15 cellular contexts compared by ENCODE assay signal in genomic region chr7:1052031-1052818, GRCh38. TPM values are rescaled to one million over a fixed set of nuclear protein-coding genes. Genes with fewer than 3 reads are reported as not detected.
DNase-seq lines count a peak whose midpoint lies in the region; ATAC-seq, FAIRE-seq and TF ChIP-seq lines count a peak whose summit lies in the region.
"Had no signal": no experiment of that assay in that cellular context is flagged by ENCODE, and none has a peak within 500 bp of the region (broad histone marks: within the 10 kb centered on the region; RNA-seq: fewer than 3 reads in every experiment).

No MANE protein-coding gene starts in this region.

- H3K27ac ChIP-seq in H1 (ENCODE audit: low read depth, low read length): no peak overlapping the region; the same call in 1 of the 2 replicates
- H3K27ac ChIP-seq in muscle layer of colon (ENCODE audit: low read depth, low read length): peak overlapping the region; percentile 49
- H3K27ac ChIP-seq in thoracic aorta: peak overlapping the region; percentile 17 to 52
- H3K27ac ChIP-seq in SJCRH30: no peak overlapping the region
- H3K27ac ChIP-seq: GM23248 had no signal

- 0 out of 2 replicates have a peak overlapping the region, but pooled peaks have one; percentile 29 for H2BK15ac ChIP-seq in H1 (ENCODE audit: low read length)

- no peak overlapping the region for H3K4ac ChIP-seq in H1 (replicated peaks; ENCODE audit: insufficient read length, low read depth, low read length)

- no peak overlapping the region; the same call in none of the 2 replicates for H4K8ac ChIP-seq in H1 (ENCODE audit: extremely low read depth, insufficient read depth, low read length)

- H3K23me2 ChIP-seq in H1 (ENCODE audit: low read depth, low read length): no peaks in the 10 kb centered on the region

- H4K91ac ChIP-seq in H1 (replicated peaks; ENCODE audit: insufficient read length, low read length): peak overlapping the region; percentile 48

- H3K9ac ChIP-seq in H1 (replicated peaks in 1 of 4; ENCODE audit: extremely low read depth in 1 of 4, low read depth in 3 of 4, low read length in 3 of 4) (no peak overlapping the region), muscle layer of colon (ENCODE audit: low read length) (no peak overlapping the region)
- H3K9ac ChIP-seq: GM23248, SK-N-SH had no signal

- no peak overlapping the region for H3K56ac ChIP-seq in H1 (replicated peaks; ENCODE audit: insufficient read length, low read depth, low read length)

- peak overlapping the region; percentile 63; the same call in 1 of the 2 replicates for H2BK12ac ChIP-seq in H1 (ENCODE audit: low read depth, low read length)

- H3K36me3 ChIP-seq in H1 (ENCODE audit: control insufficient read depth in 2 of 4, insufficient read depth in 4 of 4, low read length in 3 of 4): 0 out of 8 replicates have a peak, but pooled peaks cover 0 to under 1% (median 0%) of the 10 kb centered on the region in 4 experiments
- no peaks in the 10 kb centered on the region for H3K36me3 ChIP-seq in muscle layer of colon (ENCODE audit: insufficient read depth, low read length)
- H3K36me3 ChIP-seq in thoracic aorta: no peaks in the 10 kb centered on the region
- no peaks in the 10 kb centered on the region for H3K36me3 ChIP-seq in SJCRH30

- H2AK5ac ChIP-seq in H1 (ENCODE audit: low read depth, low read length): peak overlapping the region; percentile 82; the same call in 1 of the 2 replicates

- peak; percentile 50 for DNase-seq in NCI-H446 treated with DMSO at 0.1 percent for 48 hours (lab: John Stamatoyannopoulos, UW)
- DNase-seq in H1 (ENCODE audit: low read depth in 1 of 2, low spot score in 2 of 2): no peak
- no peak for DNase-seq in thoracic aorta (ENCODE audit: low spot score)
- no peak for DNase-seq in activated CD8-positive, alpha-beta memory T cell treated with anti-CD3 and anti-CD28 coated beads, Interleukin-2, amount 50 U/mL, for 4 hours
- no peak for DNase-seq in SJCRH30
- DNase-seq in DMS53 treated with DMSO at 0.1 percent for 48 hours (lab: John Stamatoyannopoulos, UW; ENCODE audit: unreplicated experiment): no peak
- DNase-seq: CD8-positive, alpha-beta T cell; foreskin melanocyte; GM23248; NCI-H1105 treated with DMSO at 0.1 percent for 48 hours; NCI-H526 treated with DMSO at 0.1 percent for 48 hours; SK-N-SH had no signal

- peak overlapping the region; percentile 56; the same call in 1 of the 2 replicates for H2BK5ac ChIP-seq in H1 (ENCODE audit: low read depth, low read length)

- peaks cover 0 to 5% of the 10 kb centered on the region in 2 experiments for H4K20me1 ChIP-seq in H1 (replicated peaks in 1 of 2; ENCODE audit: control insufficient read depth in 1 of 2, insufficient read depth in 2 of 2, low read length in 2 of 2)

- no peak for TF ChIP-seq EP300 in H1 (IDR thresholded peaks at IDR 0.05; ENCODE audit: borderline replicate concordance in 1 of 2, low read depth in 2 of 2, low read length in 2 of 2)

- H3K4me1 ChIP-seq in H1 (replicated peaks in 1 of 4; ENCODE audit: control insufficient read depth in 3 of 4, insufficient read depth in 4 of 4, low read length in 3 of 4) (peaks cover 3 to 23% (median 12%) of the 10 kb centered on the region in 4 experiments), muscle layer of colon (ENCODE audit: insufficient read depth, low read length) (peaks cover 49% of the 10 kb centered on the region), thoracic aorta (ENCODE audit: control insufficient read depth in 1 of 2, low read depth in 2 of 2) (peaks cover 4 to 20% of the 10 kb centered on the region in 2 donors), SJCRH30 (no peaks in the 10 kb centered on the region)

- no peak for TF ChIP-seq RAD21 in H1 (IDR thresholded peaks at IDR 0.05 in 1 of 2, conservative IDR thresholded peaks at IDR 0.05 in 1 of 2; ENCODE audit: low read depth in 2 of 2, low read length in 2 of 2)

- H3K14ac ChIP-seq in H1 (ENCODE audit: insufficient read length): no peak overlapping the region

- H3K27me3 ChIP-seq in H1 (replicated peaks in 1 of 4; ENCODE audit: control insufficient read depth in 3 of 4, extremely low read depth in 1 of 4, insufficient read depth in 3 of 4, low read length in 3 of 4) (no peaks in the 10 kb centered on the region), muscle layer of colon (ENCODE audit: control insufficient read depth in 1 of 2, insufficient read depth in 2 of 2, low read length in 2 of 2) (no peaks in the 10 kb centered on the region), thoracic aorta (replicated peaks; ENCODE audit: insufficient read depth) (no peaks in the 10 kb centered on the region), SJCRH30 (no peaks in the 10 kb centered on the region)

- H3K4me2 ChIP-seq in H1 (ENCODE audit: insufficient read depth in 1 of 2, low read depth in 2 of 2, low read length in 2 of 2): peak overlapping the region; percentile 4 to 39; a peak in 1 of 4 replicates
- H3K4me2 ChIP-seq: SK-N-SH had no signal

- H2AFZ ChIP-seq in H1 (ENCODE audit: low read length): no peak overlapping the region
- H2AFZ ChIP-seq: GM23248 had no signal

- H2BK120ac ChIP-seq in H1 (replicated peaks; ENCODE audit: low read depth, low read length): no peak overlapping the region

- H3K18ac ChIP-seq in H1 (ENCODE audit: extremely low read depth, low read length): peak overlapping the region; percentile 15; the same call in 1 of the 2 replicates

- H3K79me1 ChIP-seq in H1 (ENCODE audit: low read depth, low read length): peaks cover 2% of the 10 kb centered on the region; the same call in 1 of the 2 replicates

- FAIRE-seq in H1 (lab: Jason Lieb, UNC): no peak
- FAIRE-seq: HTR-8/SVneo had no signal

- H3K9me3 ChIP-seq in H1 (ENCODE audit: insufficient read depth in 2 of 2, low read depth in 1 of 2, low read length in 1 of 2) (no peaks in the 10 kb centered on the region), muscle layer of colon (ENCODE audit: low read length) (no peaks in the 10 kb centered on the region), thoracic aorta (no peaks in the 10 kb centered on the region), SJCRH30 (replicated peaks) (no peaks in the 10 kb centered on the region)
- H3K9me3 ChIP-seq: SK-N-SH had no signal

- H4K5ac ChIP-seq in H1 (ENCODE audit: insufficient read length, low read depth, low read length): no peak overlapping the region

- H3K23ac ChIP-seq in H1 (ENCODE audit: insufficient read length): no peak overlapping the region

- no peak for TF ChIP-seq CTCF in H1 (IDR thresholded peaks at IDR 0.05; ENCODE audit: control extremely low read depth in 1 of 3, insufficient read depth in 1 of 3, low read depth in 1 of 3, low read length in 3 of 3)
- no peak for TF ChIP-seq CTCF in thoracic aorta (IDR thresholded peaks at IDR 0.05)

- H3K4me3 ChIP-seq in H1 (ENCODE audit: extremely low read depth in 1 of 4, insufficient read depth in 2 of 4, low read depth in 3 of 4, low read length in 4 of 4): no peak overlapping the region
- H3K4me3 ChIP-seq in muscle layer of colon (ENCODE audit: low read depth in 1 of 2, low read length in 2 of 2): no peak overlapping the region
- no peak overlapping the region for H3K4me3 ChIP-seq in thoracic aorta
- no peak overlapping the region for H3K4me3 ChIP-seq in SJCRH30
- H3K4me3 ChIP-seq: GM23248 had no signal

- no peak for TF ChIP-seq POLR2A in H1 (IDR thresholded peaks at IDR 0.05; ENCODE audit: control extremely low read depth in 1 of 2, low read depth in 2 of 2, low read length in 2 of 2)

- H2BK20ac ChIP-seq in H1 (ENCODE audit: low read length): no peak overlapping the region

- WGBS in H1 (ENCODE audit: extremely low coverage in 1 of 2, insufficient coverage in 1 of 2, insufficient read length in 1 of 2, insufficient replicate concordance in 2 of 2, low coverage in 1 of 2, low lambda C conversion rate in 2 of 2, missing lambda C conversion rate in 1 of 2), 2 experiments: 84% methylated on average over 20 of the region's 20 CpGs; no CpG with 5 or more reads in 1 of the 2 experiments

- POLR2A ChIA-PET in H1 (lab: Charles Lee; ENCODE audit: partially characterized antibody): interaction anchor here (0.6 to 1.8 kb wide), 3 partner anchors 8 to 59 kb away, joined by 3 to 7 read pairs (median 4); no protein-coding TSS in a partner anchor

- ATAC-seq in thoracic aorta (ENCODE audit: insufficient number of reproducible peaks, low FRiP score, low read depth) (no peak), HG03439 (IDR thresholded peaks at IDR 0.05; ENCODE audit: unreplicated experiment) (no peak)
- ATAC-seq: CD8-positive, alpha-beta T cell had no signal

- CTCF ChIA-PET in H1 (lab: Charles Lee; ENCODE audit: partially characterized antibody): interaction anchor here (1.0 to 6.2 kb wide), 7 partner anchors 7 to 58 kb away, joined by 4 to 46 read pairs (median 15); partner anchors contain the start of gene GPR146

- no peaks in the 10 kb centered on the region for H3K79me2 ChIP-seq in H1 (ENCODE audit: control insufficient read depth in 1 of 2, insufficient read depth in 2 of 2, low read length in 2 of 2)

TF ChIP-seq in H1, 55 proteins besides CTCF, POLR2A, EP300 and RAD21 (continues in another document):
- TF ChIP-seq KDM4A (IDR thresholded peaks at IDR 0.05; ENCODE audit: low read depth, low read length, severe bottlenecking): no peak
- TF ChIP-seq SP1 (IDR thresholded peaks at IDR 0.05; ENCODE audit: low read depth, low read length): no peak
- no peak for TF ChIP-seq SP2 (IDR thresholded peaks at IDR 0.05; ENCODE audit: low read length)

RNA-seq across cellular contexts. Expression of gene GPR146, which starts 7.9 kb away (rescaled TPM):
- 0.54 and 1.8 TPM in 2 replicates for total RNA-seq in H1 (2021; fragmentation: NEBNext Ultra II Directional; extraction: Animal tissue kit (Norgen Biotek cat#: 25700))
- polyA plus RNA-seq in H1 (2011; rRNA removed): 2.7 and 3.9 TPM in 2 replicates
- 2.5 TPM for polyA plus RNA-seq in H1 (2011; cell fraction: cytosol; rRNA removed)
- polyA plus RNA-seq in H1 (2011; cell fraction: nucleus; rRNA removed): 3.3 TPM
- polyA plus RNA-seq in H1 (2012, experiment 1 of 2): 0.62 to 1.8 TPM (median 1.3 TPM) in 4 replicates
- 2.0 TPM for polyA plus RNA-seq in H1 (2012, experiment 2 of 2)
- polyA plus RNA-seq in H1 (2013, experiment 1 of 2): 1.1 TPM
- 0.79 TPM for polyA plus RNA-seq in H1 (2013, experiment 2 of 2)
- 2.9 and 4.5 TPM in 2 replicates for polyA minus RNA-seq in H1 (2011; rRNA and poly(A)+ RNA removed)
- 0.81 TPM for polyA minus RNA-seq in H1 (2011; cell fraction: cytosol; rRNA and poly(A)+ RNA removed)
- 3.9 TPM for polyA minus RNA-seq in H1 (2011; cell fraction: nucleus; rRNA and poly(A)+ RNA removed)
- 10 to 100 TPM in 1 of 2 donors, 1 to 10 TPM in 1; 9.0 to 20.3 TPM for total RNA-seq in thoracic aorta
- 0.93 and 2.1 TPM in 2 replicates for total RNA-seq in SJCRH30 (2014; rRNA removed; shearing (Covaris generic))

RNA-seq across cellular contexts. Expression of gene GPER1, which starts 35.7 kb away (rescaled TPM):
- total RNA-seq in H1 (2021; fragmentation: NEBNext Ultra II Directional; extraction: Animal tissue kit (Norgen Biotek cat#: 25700)): 0.24 and 0.52 TPM in 2 replicates
- polyA plus RNA-seq in H1 (2011; rRNA removed): 0.47 and 0.78 TPM in 2 replicates
- 0.56 TPM for polyA plus RNA-seq in H1 (2011; cell fraction: cytosol; rRNA removed)
- polyA plus RNA-seq in H1 (2011; cell fraction: nucleus; rRNA removed): 1.00 TPM
- polyA plus RNA-seq in H1 (2012, experiment 1 of 2): 0.36 to 0.68 TPM (median 0.62 TPM) in 4 replicates
- 0.17 TPM for polyA plus RNA-seq in H1 (2012, experiment 2 of 2)
- polyA plus RNA-seq in H1 (2013, experiment 1 of 2): 0.20 TPM
- polyA plus RNA-seq in H1 (2013, experiment 2 of 2): 0.20 TPM
- 0.16 and 0.27 TPM in 2 replicates for polyA minus RNA-seq in H1 (2011; rRNA and poly(A)+ RNA removed)
- polyA minus RNA-seq in H1 (2011; cell fraction: cytosol; rRNA and poly(A)+ RNA removed): not detected
- 0.70 TPM for polyA minus RNA-seq in H1 (2011; cell fraction: nucleus; rRNA and poly(A)+ RNA removed)
- total RNA-seq in thoracic aorta: 1 to 10 TPM; 3.9 to 5.3 TPM
- total RNA-seq in SJCRH30 (2014; rRNA removed; shearing (Covaris generic)): 0.15 TPM in 1 of 2 replicates, not detected in the other

Comparison
In these comparisons a context has a peak if more than half of its experiments do, and no peak if none do; other contexts are left out.
1. H3K27ac ChIP-seq: peak in muscle layer of colon (single experiment) and thoracic aorta (2 of 2); none in H1 (single experiment) and SJCRH30 (single experiment).